12 cellular contexts compared by ENCODE assay signal in genomic region chr5:72871358-72872024, GRCh38. TPM values are rescaled to one million over a fixed set of nuclear protein-coding genes. Genes with fewer than 3 reads are reported as not detected.
A peak's percentile ranks its signal among the peaks of the same experiment; 100 is the strongest.
DNase-seq lines count a peak whose midpoint lies in the region; FAIRE-seq and TF ChIP-seq lines count a peak whose summit lies in the region.
"Had no signal": no experiment of that assay in that cellular context is flagged by ENCODE, and none has a peak within 500 bp of the region (broad histone marks: within the 10 kb centered on the region; RNA-seq: fewer than 3 reads in every experiment).

No MANE protein-coding gene starts in this region.

- H3K9me3 Mint-ChIP-seq in osteocyte (ENCODE audit: unreplicated experiment) = no peaks in the 10 kb centered on the region

- H3K9me3 ChIP-seq in MG63 = no peaks in the 10 kb centered on the region
- H3K9me3 ChIP-seq: gastroesophageal sphincter had no signal

- H3K36me3 Mint-ChIP-seq in osteocyte (ENCODE audit: unreplicated experiment) = peaks cover 52% of the 10 kb centered on the region

- CTCF ChIA-PET in RWPE1 (lab: Yijun Ruan, JAX) = no interaction called here

- POLR2A ChIA-PET in RWPE1 (lab: Yijun Ruan, JAX; ENCODE audit: low non-redundant PET) = no interaction called here

- no peaks in the 10 kb centered on the region for H3K27me3 ChIP-seq in MG63
- H3K27me3 ChIP-seq: gastroesophageal sphincter had no signal

- H3K27ac Mint-ChIP-seq in osteocyte (ENCODE audit: unreplicated experiment) = peak overlapping the region; percentile 75

- H3K27ac ChIP-seq in RWPE1 = peak overlapping the region; percentile 49; the same call in 1 of the 2 replicates
- H3K27ac ChIP-seq: gastroesophageal sphincter had no signal

- peak; percentile 62 for FAIRE-seq in GM19239 (lab: Jason Lieb, UNC)
- FAIRE-seq: GM12892 had no signal

- H3K4me3 Mint-ChIP-seq in osteocyte (ENCODE audit: unreplicated experiment) = no peak overlapping the region

- DNase-seq in GM19239 (ENCODE audit: insufficient read length, low spot score) = no peak
- no peak for DNase-seq in RWPE1 (ENCODE audit: low spot score)
- DNase-seq in dermis blood vessel endothelial cell = peak; percentile 89
- DNase-seq in osteocyte (ENCODE audit: extremely low spot score, unreplicated experiment) = no peak
- no peak for DNase-seq in NCI-H1930 (lab: John Stamatoyannopoulos, UW)
- no peak for DNase-seq in MG63
- DNase-seq in NCI-H345 (lab: John Stamatoyannopoulos, UW) = no peak
- DNase-seq: left colon, occipital lobe, T-helper 9 cell had no signal

- H3K4me1 Mint-ChIP-seq in osteocyte (ENCODE audit: unreplicated experiment) = peaks cover 8% of the 10 kb centered on the region

- H3K27me3 Mint-ChIP-seq in osteocyte (ENCODE audit: unreplicated experiment) = no peaks in the 10 kb centered on the region

- TF ChIP-seq CTCF in RWPE1 (conservative IDR thresholded peaks at IDR 0.05; ENCODE audit: low read depth) (no peak), osteocyte (IDR thresholded peaks at IDR 0.05) (no peak)

- no peak overlapping the region for H3K4me3 ChIP-seq in MG63
- H3K4me3 ChIP-seq: gastroesophageal sphincter had no signal

- peaks cover 95% of the 10 kb centered on the region for H3K36me3 ChIP-seq in MG63

RNA-seq across cellular contexts. Expression of gene TNPO1, which starts 55.0 kb away (rescaled TPM):
- total RNA-seq in dermis blood vessel endothelial cell (475 and 624 TPM in 2 replicates), osteocyte (141 and 160 TPM in 2 replicates)
- 90.5 and 235 TPM in 2 replicates for total RNA-seq in MG63 (2014; rRNA removed; shearing (Covaris generic); ENCODE audit: low replicate concordance)
